Comparison of ENCODE assay signal across 17 cellular contexts in genomic region chr9:100213730-100214477, GRCh38.
DNase-seq lines count a peak whose midpoint lies in the region; ATAC-seq and TF ChIP-seq lines count a peak whose summit lies in the region.
"Had no signal": no experiment of that assay in that cellular context is flagged by ENCODE, and none has a peak within 500 bp of the region (broad histone marks: within the 10 kb centered on the region; RNA-seq: fewer than 3 reads in every experiment).

No MANE protein-coding gene starts in this region.

- no TSS peak for BruUV-seq in A673 (replicated peaks; lab: Mats Ljungman, UMichigan)

- H3K27me3 Mint-ChIP-seq in memory B cell (no peaks in the 10 kb centered on the region), progenitor cell of endocrine pancreas (no peaks in the 10 kb centered on the region)
- H3K27me3 Mint-ChIP-seq in activated T-cell treated with anti-CD3 and anti-CD28 coated beads, Interleukin-2, amount 50 U/mL, for 4 hours (ENCODE audit: low read depth) = no peaks in the 10 kb centered on the region
- H3K27me3 Mint-ChIP-seq: activated naive CD8-positive, alpha-beta T cell; T-cell had no signal

- no peaks in the 10 kb centered on the region for H3K27me3 ChIP-seq in A673 (replicated peaks; ENCODE audit: insufficient read depth, low read depth, low read length, poor library complexity)

- H3K9me3 ChIP-seq in A673 (ENCODE audit: low read depth, low read length, poor library complexity, severe bottlenecking) = no peaks in the 10 kb centered on the region

- no peaks in the 10 kb centered on the region for H3K36me3 Mint-ChIP-seq in memory B cell
- H3K36me3 Mint-ChIP-seq in activated T-cell treated with anti-CD3 and anti-CD28 coated beads, Interleukin-2, amount 50 U/mL, for 4 hours (ENCODE audit: insufficient read depth) = peaks cover 3% of the 10 kb centered on the region
- H3K36me3 Mint-ChIP-seq in progenitor cell of endocrine pancreas (ENCODE audit: insufficient read depth) = peaks cover 4% of the 10 kb centered on the region
- H3K36me3 Mint-ChIP-seq: T-cell had no signal

- H3K4me1 Mint-ChIP-seq in memory B cell = peaks cover 10% of the 10 kb centered on the region
- H3K4me1 Mint-ChIP-seq in activated T-cell treated with anti-CD3 and anti-CD28 coated beads, Interleukin-2, amount 50 U/mL, for 4 hours (ENCODE audit: low read depth) = peaks cover 10% of the 10 kb centered on the region
- no peaks in the 10 kb centered on the region for H3K4me1 Mint-ChIP-seq in progenitor cell of endocrine pancreas (ENCODE audit: low read depth)

- no peaks in the 10 kb centered on the region for H3K36me3 ChIP-seq in A673 (ENCODE audit: insufficient read depth, low read length, poor library complexity, severe bottlenecking)

- no peak for TF ChIP-seq CTCF in AG10803 (conservative IDR thresholded peaks at IDR 0.05; ENCODE audit: low read length)
- TF ChIP-seq CTCF in cardiac fibroblast (IDR thresholded peaks at IDR 0.05; ENCODE audit: low read depth, low read length) = no peak
- TF ChIP-seq CTCF in A673 (conservative IDR thresholded peaks at IDR 0.05; ENCODE audit: low read depth, low read length) = no peak
- no peak for TF ChIP-seq CTCF in progenitor cell of endocrine pancreas (IDR thresholded peaks at IDR 0.05; ENCODE audit: unreplicated experiment)

- H3K27ac Mint-ChIP-seq in memory B cell (peak overlapping the region; percentile 56), progenitor cell of endocrine pancreas (no peak overlapping the region)
- H3K27ac Mint-ChIP-seq: activated naive CD8-positive, alpha-beta T cell; T-cell had no signal

- CTCF ChIA-PET in A673 (lab: Charles Lee) = no interaction called here

- H3K4me3 ChIP-seq in AG10803 (ENCODE audit: low read length) (no peak overlapping the region), cardiac fibroblast (replicated peaks in 1 of 2; ENCODE audit: low read depth in 2 of 2, low read length in 2 of 2) (no peak overlapping the region), A673 (ENCODE audit: low read depth, low read length, poor library complexity, severe bottlenecking) (no peak overlapping the region)
- H3K4me3 ChIP-seq: GM12878 had no signal

- POLR2A ChIA-PET in A673 (lab: Charles Lee; ENCODE audit: low non-redundant PET) = no interaction called here

- ATAC-seq in memory B cell (ENCODE audit: low read depth) = no peak
- ATAC-seq in activated T-cell treated with anti-CD3 and anti-CD28 coated beads, Interleukin-2, amount 50 U/mL, for 4 hours = no peak
- ATAC-seq: GM12878, T-cell had no signal

- H3K9me3 Mint-ChIP-seq in memory B cell = no peaks in the 10 kb centered on the region
- H3K9me3 Mint-ChIP-seq in activated T-cell treated with anti-CD3 and anti-CD28 coated beads, Interleukin-2, amount 50 U/mL, for 4 hours = no peaks in the 10 kb centered on the region
- H3K9me3 Mint-ChIP-seq in progenitor cell of endocrine pancreas (ENCODE audit: low read depth) = no peaks in the 10 kb centered on the region
- H3K9me3 Mint-ChIP-seq: T-cell had no signal

- intact Hi-C loops in A673 (cut with micrococcal nuclease; ENCODE audit: unreplicated experiment) = loop anchor here (10.0 kb wide), 1 partner anchor 949 kb away; no protein-coding TSS in a partner anchor

- no peak overlapping the region for H3K27ac ChIP-seq in A673 (ENCODE audit: low read depth, low read length, poor library complexity, severe bottlenecking)

- H3K4me3 Mint-ChIP-seq in memory B cell = no peak overlapping the region
- no peak overlapping the region for H3K4me3 Mint-ChIP-seq in activated T-cell treated with anti-CD3 and anti-CD28 coated beads, Interleukin-2, amount 50 U/mL, for 4 hours
- no peak overlapping the region for H3K4me3 Mint-ChIP-seq in progenitor cell of endocrine pancreas (ENCODE audit: low read depth)
- H3K4me3 Mint-ChIP-seq: activated naive CD8-positive, alpha-beta T cell; T-cell had no signal

- DNase-seq in AG10803 (ENCODE audit: low read depth) (peak; percentile 78), LHCN-M2 (ENCODE audit: low read depth) (peak; percentile 22), cardiac fibroblast (ENCODE audit: low read depth in 2 of 2) (peak; percentile 13 to 76), memory B cell (ENCODE audit: low spot score in 2 of 2) (no peak), A673 (ENCODE audit: low spot score) (no peak), pons (ENCODE audit: low spot score) (no peak), progenitor cell of endocrine pancreas (ENCODE audit: low spot score, unreplicated experiment) (no peak)
- no peak for DNase-seq in activated T-cell treated with anti-CD3 and anti-CD28 coated beads, Interleukin-2, amount 50 U/mL, for 4 hours
- DNase-seq: activated CD4-positive, alpha-beta T cell treated with anti-CD3 and anti-CD28 coated beads for 1 hour; activated CD8-positive, alpha-beta memory T cell treated with anti-CD3 and anti-CD28 coated beads, Interleukin-2, amount 50 U/mL, for 4 hours; C1 segment of cervical spinal cord; DND-41; NCI-H1417; NCI-H510A treated with DMSO at 0.1 percent for 48 hours; T-cell had no signal

- no peaks in the 10 kb centered on the region for H3K4me1 ChIP-seq in A673 (ENCODE audit: insufficient read depth, low read length, poor library complexity, severe bottlenecking)

Comparison
In these comparisons a context has a peak if more than half of its experiments do, and no peak if none do; other contexts are left out.
1. DNase-seq: peak in AG10803 (single experiment), LHCN-M2 (single experiment) and cardiac fibroblast (2 of 2); none in memory B cell (0 of 2), A673 (single experiment), activated T-cell treated with anti-CD3 and anti-CD28 coated beads, Interleukin-2, amount 50 U/mL, for 4 hours (single experiment), pons (single experiment) and progenitor cell of endocrine pancreas (single experiment).